1 cellular context compared by ENCODE assay signal in the genomic region with DNA sequence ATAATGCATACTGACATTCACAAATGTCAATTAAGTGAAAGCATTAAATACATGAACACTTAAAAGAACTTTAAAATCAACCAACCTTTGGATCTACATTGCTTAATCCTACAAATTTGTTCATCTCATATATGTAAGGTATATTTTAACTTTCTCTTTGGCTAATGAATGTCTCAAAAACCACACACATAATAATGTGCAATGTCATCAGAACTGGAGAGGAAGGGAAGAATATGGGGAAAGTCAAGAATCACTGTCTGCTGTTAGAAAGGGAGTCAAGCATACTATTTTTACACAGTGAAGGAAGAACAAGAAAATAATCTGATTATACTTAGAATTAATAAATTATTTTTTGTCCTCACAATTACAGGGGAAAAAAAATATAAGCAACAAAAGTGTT.
TF ChIP-seq lines count a peak whose summit lies in the region.

No MANE protein-coding gene starts in this region.

TF ChIP-seq in IMR-90, 13 proteins besides CTCF, POLR2A, EP300 and RAD21:
- TF ChIP-seq FOS (IDR thresholded peaks at IDR 0.05; ENCODE audit: low read depth, low read length) = no peak
- no peak for TF ChIP-seq RFX5 (IDR thresholded peaks at IDR 0.05; ENCODE audit: low read depth, low read length)
- TF ChIP-seq RCOR1 (IDR thresholded peaks at IDR 0.05; ENCODE audit: insufficient replicate concordance, low read length) = no peak
- TF ChIP-seq MAFK (IDR thresholded peaks at IDR 0.05; ENCODE audit: low read depth, low read length) = peak; percentile 86
- no peak for TF ChIP-seq CHD1 (IDR thresholded peaks at IDR 0.05; ENCODE audit: low read depth, low read length)
- no peak for TF ChIP-seq CEBPB (IDR thresholded peaks at IDR 0.05; ENCODE audit: low read depth, low read length)
